ENCODE assay signal across 9 cellular contexts in the genomic region with DNA sequence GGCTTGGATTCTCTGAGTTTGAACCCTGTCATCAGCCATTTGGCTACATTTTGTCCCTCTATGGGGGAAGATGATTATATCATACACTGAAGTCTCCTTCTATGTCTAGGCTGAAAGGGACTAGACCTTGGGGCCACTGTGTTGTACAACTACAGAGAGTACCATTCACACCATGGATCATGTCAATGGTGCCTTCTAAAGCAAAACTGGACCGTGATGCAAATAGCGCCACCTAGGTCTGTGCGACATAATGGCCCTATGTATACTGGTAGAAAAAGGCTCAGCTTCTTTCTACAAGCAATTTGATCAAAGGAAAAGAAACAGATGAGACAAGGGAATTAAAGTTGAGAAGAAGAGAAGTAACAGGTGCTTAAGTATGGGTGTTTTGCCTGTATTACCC.
DNase-seq lines count a peak whose midpoint lies in the region; ATAC-seq, FAIRE-seq and TF ChIP-seq lines count a peak whose summit lies in the region.
"Had no signal": no experiment of that assay in that cellular context is flagged by ENCODE, and none has a peak within 500 bp of the region (broad histone marks: within the 10 kb centered on the region; RNA-seq: fewer than 3 reads in every experiment).

No MANE protein-coding gene starts in this region.

- intact Hi-C loops in left ventricle myocardium inferior (cut with micrococcal nuclease) (no loop called here), Right ventricle myocardium superior (cut with DNase I) (no loop called here)

- H3K4me1 ChIP-seq in left ventricle myocardium inferior, result no peaks in the 10 kb centered on the region
- H3K4me1 ChIP-seq: pancreas had no signal

- no peaks in the 10 kb centered on the region for H3K9me3 ChIP-seq in left ventricle myocardium inferior (replicated peaks)
- H3K9me3 ChIP-seq: pancreas had no signal

- no peak for FAIRE-seq in urothelium cell line (lab: Jason Lieb, UNC)
- FAIRE-seq: pancreas had no signal

- no peaks in the 10 kb centered on the region for H3K36me3 ChIP-seq in left ventricle myocardium inferior
- H3K36me3 ChIP-seq: pancreas had no signal

- ATAC-seq in Right ventricle myocardium superior (ENCODE audit: poor library complexity) (no peak), SK-N-SH treated with all-trans-retinoic acid at 6 μM for 48 hours (peak; percentile 79)

- H3K27ac ChIP-seq in left ventricle myocardium inferior (replicated peaks), result no peak overlapping the region
- H3K27ac ChIP-seq: pancreas had no signal

- H3K4me3 ChIP-seq in left ventricle myocardium inferior, result no peak overlapping the region
- H3K4me3 ChIP-seq: pancreas had no signal

- no peaks in the 10 kb centered on the region for H3K27me3 ChIP-seq in left ventricle myocardium inferior (ENCODE audit: low read depth)
- H3K27me3 ChIP-seq: pancreas had no signal

- TF ChIP-seq CTCF in left ventricle myocardium inferior (IDR thresholded peaks at IDR 0.05; ENCODE audit: borderline replicate concordance), result peak; percentile 50

- no peak for DNase-seq in left ventricle myocardium inferior
- DNase-seq in Right ventricle myocardium superior, result no peak
- DNase-seq in glomerular endothelial cell (ENCODE audit: extremely low read depth, low read depth, low spot score), result peak; percentile 2
- no peak for DNase-seq in urothelium cell line (ENCODE audit: low spot score)
- no peak for DNase-seq in kidney tubule cell (ENCODE audit: low spot score)
- DNase-seq in SIG-M5 treated with dmso at 0.1 percent for 504 hours (lab: John Stamatoyannopoulos, UW; ENCODE audit: unreplicated experiment), result no peak
- DNase-seq in activated CD8-positive, alpha-beta memory T cell treated with anti-CD3 and anti-CD28 coated beads, Interleukin-2, amount 50 U/mL, for 48 hours, result no peak

TF ChIP-seq in SK-N-SH treated with all-trans-retinoic acid at 6 μM for 48 hours, 23 proteins besides CTCF, POLR2A, EP300 and RAD21:
- no peak for TF ChIP-seq ZFP30 (CRISPR knock-in tag; IDR thresholded peaks at IDR 0.05)
- no peak for TF ChIP-seq ZNF70 (CRISPR knock-in tag; IDR thresholded peaks at IDR 0.05)
- no peak for TF ChIP-seq PPARA (CRISPR knock-in tag; IDR thresholded peaks at IDR 0.05; ENCODE audit: borderline replicate concordance)
- TF ChIP-seq SNAI2 (CRISPR knock-in tag; IDR thresholded peaks at IDR 0.05), result no peak
- TF ChIP-seq, protein P1, sequence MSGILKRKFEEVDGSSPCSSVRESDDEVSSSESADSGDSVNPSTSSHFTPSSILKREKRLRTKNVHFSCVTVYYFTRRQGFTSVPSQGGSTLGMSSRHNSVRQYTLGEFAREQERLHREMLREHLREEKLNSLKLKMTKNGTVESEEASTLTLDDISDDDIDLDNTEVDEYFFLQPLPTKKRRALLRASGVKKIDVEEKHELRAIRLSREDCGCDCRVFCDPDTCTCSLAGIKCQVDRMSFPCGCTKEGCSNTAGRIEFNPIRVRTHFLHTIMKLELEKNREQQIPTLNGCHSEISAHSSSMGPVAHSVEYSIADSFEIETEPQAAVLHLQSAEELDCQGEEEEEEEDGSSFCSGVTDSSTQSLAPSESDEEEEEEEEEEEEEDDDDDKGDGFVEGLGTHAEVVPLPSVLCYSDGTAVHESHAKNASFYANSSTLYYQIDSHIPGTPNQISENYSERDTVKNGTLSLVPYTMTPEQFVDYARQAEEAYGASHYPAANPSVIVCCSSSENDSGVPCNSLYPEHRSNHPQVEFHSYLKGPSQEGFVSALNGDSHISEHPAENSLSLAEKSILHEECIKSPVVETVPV (CRISPR knock-in tag; IDR thresholded peaks at IDR 0.05), result no peak
- no peak for TF ChIP-seq PATZ1 (CRISPR knock-in tag; IDR thresholded peaks at IDR 0.05; ENCODE audit: borderline replicate concordance)
- TF ChIP-seq ZFP3 (CRISPR knock-in tag; IDR thresholded peaks at IDR 0.05), result no peak
- TF ChIP-seq RARB (CRISPR knock-in tag; IDR thresholded peaks at IDR 0.05), result no peak
- no peak for TF ChIP-seq TOX (CRISPR knock-in tag; IDR thresholded peaks at IDR 0.05; ENCODE audit: borderline replicate concordance)
- TF ChIP-seq OSR1 (CRISPR knock-in tag; IDR thresholded peaks at IDR 0.05), result no peak
- no peak for TF ChIP-seq ZNF565 (CRISPR knock-in tag; conservative IDR thresholded peaks at IDR 0.05; ENCODE audit: low read depth)
- TF ChIP-seq, protein P2, sequence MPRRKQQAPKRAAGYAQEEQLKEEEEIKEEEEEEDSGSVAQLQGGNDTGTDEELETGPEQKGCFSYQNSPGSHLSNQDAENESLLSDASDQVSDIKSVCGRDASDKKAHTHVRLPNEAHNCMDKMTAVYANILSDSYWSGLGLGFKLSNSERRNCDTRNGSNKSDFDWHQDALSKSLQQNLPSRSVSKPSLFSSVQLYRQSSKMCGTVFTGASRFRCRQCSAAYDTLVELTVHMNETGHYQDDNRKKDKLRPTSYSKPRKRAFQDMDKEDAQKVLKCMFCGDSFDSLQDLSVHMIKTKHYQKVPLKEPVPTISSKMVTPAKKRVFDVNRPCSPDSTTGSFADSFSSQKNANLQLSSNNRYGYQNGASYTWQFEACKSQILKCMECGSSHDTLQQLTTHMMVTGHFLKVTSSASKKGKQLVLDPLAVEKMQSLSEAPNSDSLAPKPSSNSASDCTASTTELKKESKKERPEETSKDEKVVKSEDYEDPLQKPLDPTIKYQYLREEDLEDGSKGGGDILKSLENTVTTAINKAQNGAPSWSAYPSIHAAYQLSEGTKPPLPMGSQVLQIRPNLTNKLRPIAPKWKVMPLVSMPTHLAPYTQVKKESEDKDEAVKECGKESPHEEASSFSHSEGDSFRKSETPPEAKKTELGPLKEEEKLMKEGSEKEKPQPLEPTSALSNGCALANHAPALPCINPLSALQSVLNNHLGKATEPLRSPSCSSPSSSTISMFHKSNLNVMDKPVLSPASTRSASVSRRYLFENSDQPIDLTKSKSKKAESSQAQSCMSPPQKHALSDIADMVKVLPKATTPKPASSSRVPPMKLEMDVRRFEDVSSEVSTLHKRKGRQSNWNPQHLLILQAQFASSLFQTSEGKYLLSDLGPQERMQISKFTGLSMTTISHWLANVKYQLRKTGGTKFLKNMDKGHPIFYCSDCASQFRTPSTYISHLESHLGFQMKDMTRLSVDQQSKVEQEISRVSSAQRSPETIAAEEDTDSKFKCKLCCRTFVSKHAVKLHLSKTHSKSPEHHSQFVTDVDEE (CRISPR knock-in tag; IDR thresholded peaks at IDR 0.05), result no peak
- TF ChIP-seq GLIS3 (CRISPR knock-in tag; IDR thresholded peaks at IDR 0.05), result no peak
